In the genomic region with DNA sequence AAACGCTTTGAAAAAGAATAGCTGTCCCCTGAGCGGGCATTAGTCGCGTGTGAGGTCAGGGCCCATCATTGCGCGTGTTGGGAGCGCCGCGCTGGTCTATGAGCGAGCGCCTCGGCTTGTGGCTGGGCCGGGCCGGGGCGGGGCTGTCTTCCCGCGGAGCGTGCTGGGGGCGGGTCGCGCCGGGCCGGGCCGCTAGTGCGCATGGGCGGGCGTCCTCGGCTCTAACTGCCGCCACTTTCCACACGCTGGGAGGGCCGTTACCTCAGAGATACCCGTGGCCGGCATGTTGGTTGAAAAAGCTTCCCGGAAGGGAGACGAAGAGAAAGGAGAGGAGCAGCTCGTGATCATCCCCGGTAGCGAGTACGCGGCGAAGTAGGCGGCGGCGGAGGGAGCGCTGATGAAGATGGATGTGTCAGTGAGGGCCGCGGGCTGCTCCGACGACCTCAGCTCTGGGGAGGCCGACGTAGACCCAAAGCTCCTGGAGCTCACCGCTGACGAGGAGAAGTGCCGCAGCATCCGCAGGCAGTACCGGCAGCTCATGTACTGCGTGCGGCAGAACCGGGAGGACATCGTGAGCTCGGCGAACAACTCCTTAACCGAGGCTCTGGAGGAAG, we compare ENCODE assay signal across 8 cellular contexts. TPM values are rescaled to one million over a fixed set of nuclear protein-coding genes. Genes with fewer than 3 reads are reported as not detected.
DNase-seq lines count a peak whose midpoint lies in the region; ATAC-seq and TF ChIP-seq lines count a peak whose summit lies in the region.

TSS of gene EID3 (plus strand) at position 202 of the 614 bp plus-strand sequence. CDS start at position 398, 196 bp downstream.

- intact Hi-C loops in prostate gland (cut with DNase I), result loop anchor here (5.0 kb wide), 1 partner anchor 86 kb away; the partner anchor contains the start of gene TXNRD1

- H3K9me3 ChIP-seq in right atrium auricular region (no peaks in the 10 kb centered on the region), prostate gland (no peaks in the 10 kb centered on the region), upper lobe of left lung (no peaks in the 10 kb centered on the region)

- ATAC-seq in HG02623 (IDR thresholded peaks at IDR 0.05; ENCODE audit: unreplicated experiment), result peak; percentile 83
- peak; percentile 98 to 100 for ATAC-seq in upper lobe of left lung (ENCODE audit: low FRiP score in 2 of 2)

- no peak for TF ChIP-seq EP300 in upper lobe of left lung (IDR thresholded peaks at IDR 0.05)

- 14% methylated on average over 49 of the region's 63 CpGs for WGBS in prostate gland
- WGBS in upper lobe of left lung, 2 donors, result 4 to 37% methylated on average over 29 to 63 of the region's 63 CpGs

- TF ChIP-seq CTCF in GM06990 (IDR thresholded peaks at IDR 0.05; ENCODE audit: insufficient read depth, low read length, poor library complexity, severe bottlenecking) (no peak), right atrium auricular region (IDR thresholded peaks at IDR 0.05) (no peak), prostate gland (IDR thresholded peaks at IDR 0.05) (no peak), upper lobe of left lung (IDR thresholded peaks at IDR 0.05) (no peak)

- peak; percentile 20 for TF ChIP-seq POLR2A in prostate gland (IDR thresholded peaks at IDR 0.05)
- TF ChIP-seq POLR2A in upper lobe of left lung (IDR thresholded peaks at IDR 0.05), result peak in 1 of 4 donors; percentile 40

- H3K4me3 ChIP-seq in GM06990 (replicated peaks; ENCODE audit: low read depth, low read length) (peak within 1 kb of the TSS; percentile 51), right atrium auricular region (peak within 1 kb of the TSS; percentile 29 to 49), prostate gland (peak within 1 kb of the TSS; percentile 27 to 38), upper lobe of left lung (peak within 1 kb of the TSS; percentile 30 to 53 (median 48))

- H3K4me1 ChIP-seq in right atrium auricular region (peaks cover 0 to 91% of the 10 kb centered on the region in 2 donors), prostate gland (replicated peaks) (no peaks in the 10 kb centered on the region), upper lobe of left lung (peaks cover 24 to 78% (median 44%) of the 10 kb centered on the region in 4 donors)

- H3K36me3 ChIP-seq in GM06990 (ENCODE audit: control insufficient read depth, insufficient read depth, low read length), result peaks cover 7% of the 10 kb centered on the region
- H3K36me3 ChIP-seq in right atrium auricular region, result peaks cover 18% of the 10 kb centered on the region
- no peaks in the 10 kb centered on the region for H3K36me3 ChIP-seq in prostate gland
- peaks cover 0 to 50% (median 3%) of the 10 kb centered on the region in 4 donors for H3K36me3 ChIP-seq in upper lobe of left lung

- H3K27me3 ChIP-seq in GM06990 (replicated peaks; ENCODE audit: control insufficient read depth, insufficient read depth, low read length) (no peaks in the 10 kb centered on the region), right atrium auricular region (no peaks in the 10 kb centered on the region), prostate gland (replicated peaks; ENCODE audit: insufficient read depth) (no peaks in the 10 kb centered on the region), upper lobe of left lung (no peaks in the 10 kb centered on the region)

- DNase-seq in GM06990 (ENCODE audit: extremely low read depth, insufficient read length) (peak; percentile 87), T-helper 1 cell (peak; percentile 84 to 91 (median 87)), anterior cingulate cortex (lab: John Stamatoyannopoulos, UW) (peak in 57 of 58 donors; percentile 23 to 90 (median 81)), right atrium auricular region (ENCODE audit: low spot score) (peak; percentile 80), prostate gland (ENCODE audit: low spot score) (peak; percentile 80), upper lobe of left lung (peak; percentile 92 to 99), LoVo (ENCODE audit: low spot score) (no peak)

- H3K27ac ChIP-seq in right atrium auricular region (peak within 1 kb of the TSS; percentile 71 to 72), prostate gland (peak within 1 kb of the TSS; percentile 43 to 54), upper lobe of left lung (peak within 1 kb of the TSS; percentile 48 to 83 (median 70))

RNA-seq across cellular contexts. Expression of gene EID3, which starts in this region (rescaled TPM):
- total RNA-seq in right atrium auricular region (1 to 10 TPM; 2.9 to 3.3 TPM), prostate gland (10 to 100 TPM in 1 of 2 donors, 1 to 10 TPM in 1; 8.6 to 18.1 TPM), upper lobe of left lung (10 to 100 TPM in 3 of 6 donors, 1 to 10 TPM in 3; 2.5 to 62.9 (median 13.9) TPM)
